8 cellular contexts compared by ENCODE assay signal in genomic region chr22:50526849-50527801, GRCh38. TPM values are rescaled to one million over a fixed set of nuclear protein-coding genes. Genes with fewer than 3 reads are reported as not detected.
A peak's percentile ranks its signal among the peaks of the same experiment; 100 is the strongest.
DNase-seq lines count a peak whose midpoint lies in the region; ATAC-seq and TF ChIP-seq lines count a peak whose summit lies in the region.

No MANE protein-coding gene starts in this region.

- intact Hi-C loops in Right ventricle myocardium superior (cut with DNase I) (no loop called here), posterior vena cava (cut with DNase I) (no loop called here)

- TF ChIP-seq CTCF in GM10266 (IDR thresholded peaks at IDR 0.05; ENCODE audit: control insufficient read depth, insufficient read depth, low read depth, missing control alignments): no peak

- peak; percentile 2 for ATAC-seq in Right ventricle myocardium superior (ENCODE audit: poor library complexity)
- no peak for ATAC-seq in HG03432 (IDR thresholded peaks at IDR 0.05; ENCODE audit: unreplicated experiment)

- DNase-seq in GM10266 (ENCODE audit: extremely low spot score) (peak; percentile 88), Kasumi-1 (lab: John Stamatoyannopoulos, UW) (peak; percentile 75 to 84), Right ventricle myocardium superior (peak; percentile 78), posterior vena cava (ENCODE audit: low spot score) (peak; percentile 88), NCI-H2029 treated with DMSO at 0.1 percent for 48 hours (lab: John Stamatoyannopoulos, UW) (no peak), anterior cingulate cortex (lab: John Stamatoyannopoulos, UW) (no peak)
- DNase-seq in activated T-cell treated with anti-CD3 and anti-CD28 coated beads, Interleukin-2, amount 50 U/mL, for 48 hours: peak; percentile 73 to 78

RNA-seq across cellular contexts. Expression of gene SCO2, which starts 1.7 kb away (rescaled TPM):
- not detected for total RNA-seq in Right ventricle myocardium superior
- 1 to 10 TPM in 1 of 2 donors, not detected in 1; 2.6 TPM for total RNA-seq in posterior vena cava

RNA-seq across cellular contexts. Expression of gene TYMP, which starts 2.7 kb away (rescaled TPM):
- 11.8 TPM for total RNA-seq in Right ventricle myocardium superior
- 10 to 100 TPM; 52.8 to 63.8 TPM for total RNA-seq in posterior vena cava

RNA-seq across cellular contexts. Expression of gene KLHDC7B, which starts 18.6 kb away (rescaled TPM):
- total RNA-seq in Right ventricle myocardium superior (not detected), posterior vena cava (under 1 TPM; 0.14 to 0.28 TPM)

RNA-seq across cellular contexts. Expression of gene NCAPH2, which starts 19.1 kb away (rescaled TPM):
- 28.8 TPM for total RNA-seq in Right ventricle myocardium superior
- total RNA-seq in posterior vena cava: 10 to 100 TPM; 32.1 to 32.7 TPM

RNA-seq across cellular contexts. Expression of gene LMF2, which starts 19.6 kb away (rescaled TPM):
- total RNA-seq in Right ventricle myocardium superior: 25.3 TPM
- 10 to 100 TPM; 39.0 to 53.3 TPM for total RNA-seq in posterior vena cava

Comparison
In these comparisons a context has a peak if more than half of its experiments do, and no peak if none do; other contexts are left out.
1. DNase-seq: peak in GM10266 (single experiment), Kasumi-1 (2 of 2), activated T-cell treated with anti-CD3 and anti-CD28 coated beads, Interleukin-2, amount 50 U/mL, for 48 hours (2 of 2), Right ventricle myocardium superior (single experiment) and posterior vena cava (single experiment); none in NCI-H2029 treated with DMSO at 0.1 percent for 48 hours (single experiment) and anterior cingulate cortex (0 of 58).